ENCODE assay signal across 20 cellular contexts in the genomic region with DNA sequence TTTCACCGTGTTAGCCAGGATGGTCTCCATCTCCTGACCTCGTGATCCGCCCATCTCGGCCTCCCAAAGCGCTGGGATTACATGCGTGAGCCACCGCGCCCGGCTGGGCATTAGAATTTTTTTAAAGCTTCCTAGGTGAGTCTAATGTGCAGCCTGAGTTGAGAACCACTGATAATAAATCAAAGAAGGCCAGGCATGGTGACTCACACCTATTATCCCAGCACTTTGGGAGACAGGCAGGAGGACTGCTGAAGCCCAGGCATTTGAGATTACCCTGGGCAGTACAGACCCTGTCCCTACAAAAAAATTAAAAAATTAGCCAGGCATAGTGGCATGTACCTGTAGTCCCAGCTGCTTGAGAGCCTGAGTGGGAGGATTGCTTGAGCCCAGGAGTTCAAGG.
"Had no signal": no experiment of that assay in that cellular context is flagged by ENCODE, and none has a peak within 500 bp of the region (broad histone marks: within the 10 kb centered on the region; RNA-seq: fewer than 3 reads in every experiment).

No MANE protein-coding gene starts in this region.

- DNase-seq: activated CD4-positive, alpha-beta memory T cell treated with anti-CD3 and anti-CD28 coated beads, Interleukin-2, amount 10 ng/mL, durations not matched to agents 7 days and 5 days; activated CD4-positive, alpha-beta T cell treated with anti-CD3 and anti-CD28 coated beads for 36 hours; activated gamma-delta T cell treated with Interleukin-2 at 50 U/mL for 16 hours; activated T-cell treated with anti-CD3 and anti-CD28 coated beads, Interleukin-2, amount 50 U/mL, for 48 hours; amygdala; foreskin fibroblast; left colon; natural killer cell; stimulated activated CD4-positive, alpha-beta T cell treated with anti-CD3 and anti-CD28 coated beads, Interleukin-12 subunit alpha, Interleukin-12 subunit beta, amount 100 ng/mL, for 4 hours; stimulated activated CD4-positive, alpha-beta T cell treated with anti-CD3 and anti-CD28 coated beads, Interleukin-2, amount 100 ng/mL, for 24 hours; T-helper 1 cell; T1000 had no signal

- H3K27ac Mint-ChIP-seq: activated CD4-positive, alpha-beta memory T cell treated with anti-CD3 and anti-CD28 coated beads, Interleukin-2, amount 10 ng/mL, durations not matched to agents 7 days and 5 days; activated CD4-positive, alpha-beta T cell treated with anti-CD3 and anti-CD28 coated beads for 36 hours; activated naive CD8-positive, alpha-beta T cell; brain; natural killer cell had no signal

- H3K4me1 ChIP-seq: parathyroid adenoma had no signal

- H3K9me3 ChIP-seq: neutrophil, thoracic aorta had no signal

- H3K27me3 Mint-ChIP-seq: activated CD4-positive, alpha-beta T cell treated with anti-CD3 and anti-CD28 coated beads for 36 hours; activated naive CD8-positive, alpha-beta T cell; central memory CD8-positive, alpha-beta T cell had no signal

- H3K27ac ChIP-seq: coronary artery, neutrophil, parathyroid adenoma, thoracic aorta, VCaP had no signal

- H3K4me3 ChIP-seq: coronary artery, thoracic aorta had no signal

- H3K27me3 ChIP-seq: neutrophil had no signal

- H3K4me1 Mint-ChIP-seq: activated CD4-positive, alpha-beta memory T cell treated with anti-CD3 and anti-CD28 coated beads, Interleukin-2, amount 10 ng/mL, durations not matched to agents 7 days and 5 days; activated CD4-positive, alpha-beta T cell treated with anti-CD3 and anti-CD28 coated beads for 36 hours; brain; central memory CD8-positive, alpha-beta T cell; natural killer cell had no signal

- H3K9ac ChIP-seq: parathyroid adenoma had no signal

- H3K36me3 Mint-ChIP-seq: activated naive CD8-positive, alpha-beta T cell; brain; natural killer cell had no signal

- H3K4me3 Mint-ChIP-seq: activated CD4-positive, alpha-beta memory T cell treated with anti-CD3 and anti-CD28 coated beads, Interleukin-2, amount 10 ng/mL, durations not matched to agents 7 days and 5 days; activated CD4-positive, alpha-beta T cell treated with anti-CD3 and anti-CD28 coated beads for 36 hours; activated naive CD8-positive, alpha-beta T cell; brain; central memory CD8-positive, alpha-beta T cell; natural killer cell had no signal

- H2AFZ ChIP-seq: parathyroid adenoma had no signal

- H3K9me3 Mint-ChIP-seq: activated CD4-positive, alpha-beta memory T cell treated with anti-CD3 and anti-CD28 coated beads, Interleukin-2, amount 10 ng/mL, durations not matched to agents 7 days and 5 days; brain; central memory CD8-positive, alpha-beta T cell; natural killer cell had no signal

- H3K79me2 ChIP-seq: parathyroid adenoma had no signal

- H3K36me3 ChIP-seq: neutrophil, thoracic aorta had no signal

- ATAC-seq: activated CD4-positive, alpha-beta T cell treated with anti-CD3 and anti-CD28 coated beads for 36 hours; left colon; natural killer cell had no signal
